ENCODE assay signal across 31 cellular contexts in genomic region chr4:183364025-183364424, GRCh38. TPM values are rescaled to one million over a fixed set of nuclear protein-coding genes. Genes with fewer than 3 reads are reported as not detected.
"Had no signal": no experiment of that assay in that cellular context is flagged by ENCODE, and none has a peak within 500 bp of the region (broad histone marks: within the 10 kb centered on the region; RNA-seq: fewer than 3 reads in every experiment).

No MANE protein-coding gene starts in this region.

- H3K36me3 ChIP-seq: colonic mucosa, esophagus squamous epithelium, gastrocnemius medialis, right atrium auricular region, tibial artery had no signal

- H3K4me3 Mint-ChIP-seq: activated B cell treated with CpG ODN at 0.5 μM for 24 hours; activated CD4-positive, alpha-beta T cell treated with anti-CD3 and anti-CD28 coated beads for 36 hours; activated T-cell treated with anti-CD3 and anti-CD28 coated beads, Interleukin-2, amount 50 U/mL, for 4 hours; effector memory CD8-positive, alpha-beta T cell; memory B cell; stimulated activated naive CD8-positive, alpha-beta T cell treated with anti-CD3 and anti-CD28 coated beads, Interleukin-15, Interleukin-2, amounts not matched to agents 100 ng/mL and 50 ng/mL, for 24 hours had no signal

- H3K4me3 ChIP-seq: colonic mucosa, dorsolateral prefrontal cortex, esophagus squamous epithelium, gastrocnemius medialis, psoas muscle, right atrium auricular region, tibial artery had no signal

- H3K4me1 Mint-ChIP-seq: activated B cell treated with CpG ODN at 0.5 μM for 24 hours; activated CD4-positive, alpha-beta T cell treated with anti-CD3 and anti-CD28 coated beads for 36 hours; memory B cell had no signal

- H3K27ac ChIP-seq: colonic mucosa, dorsolateral prefrontal cortex, esophagus squamous epithelium, gastrocnemius medialis, psoas muscle, right atrium auricular region, tibial artery had no signal

- ATAC-seq: activated CD4-positive, alpha-beta T cell treated with anti-CD3 and anti-CD28 coated beads for 36 hours; activated T-cell treated with anti-CD3 and anti-CD28 coated beads, Interleukin-2, amount 50 U/mL, for 4 hours; effector memory CD8-positive, alpha-beta T cell; gastrocnemius medialis; left cardiac atrium; psoas muscle had no signal

- H3K4me1 ChIP-seq: colonic mucosa, gastrocnemius medialis, psoas muscle, right atrium auricular region, tibial artery had no signal

- H3K36me3 Mint-ChIP-seq: memory B cell had no signal

- H3K27me3 ChIP-seq: colonic mucosa, dorsolateral prefrontal cortex, esophagus squamous epithelium, gastrocnemius medialis, right atrium auricular region, tibial artery had no signal

- H3K9me3 Mint-ChIP-seq: activated B cell treated with CpG ODN at 0.5 μM for 24 hours; activated T-cell treated with anti-CD3 and anti-CD28 coated beads, Interleukin-2, amount 50 U/mL, for 4 hours; activated T-helper 2 cell treated with anti-CD3 and anti-CD28 coated beads, Interferon-gamma antibody, Interleukin-2, Interleukin-4, amounts not matched to agents 10 μg/mL and 5 μg/mL and 100 μg/mL, durations not matched to agents 14 hours and 24 hours and 36 hours; effector memory CD8-positive, alpha-beta T cell; memory B cell; neural crest cell; stimulated activated naive CD8-positive, alpha-beta T cell treated with anti-CD3 and anti-CD28 coated beads, Interleukin-15, Interleukin-2, amounts not matched to agents 100 ng/mL and 50 ng/mL, for 24 hours had no signal

- H3K27ac Mint-ChIP-seq: activated B cell treated with CpG ODN at 0.5 μM for 24 hours; activated CD4-positive, alpha-beta T cell treated with anti-CD3 and anti-CD28 coated beads for 36 hours; activated T-helper 2 cell treated with anti-CD3 and anti-CD28 coated beads, Interferon-gamma antibody, Interleukin-2, Interleukin-4, amounts not matched to agents 10 μg/mL and 5 μg/mL and 100 μg/mL, durations not matched to agents 14 hours and 24 hours and 36 hours; effector memory CD8-positive, alpha-beta T cell; memory B cell; stimulated activated naive CD8-positive, alpha-beta T cell treated with anti-CD3 and anti-CD28 coated beads, Interleukin-15, Interleukin-2, amounts not matched to agents 100 ng/mL and 50 ng/mL, for 24 hours had no signal

- H3K27me3 Mint-ChIP-seq: activated CD4-positive, alpha-beta T cell treated with anti-CD3 and anti-CD28 coated beads for 36 hours; stimulated activated naive CD8-positive, alpha-beta T cell treated with anti-CD3 and anti-CD28 coated beads, Interleukin-15, Interleukin-2, amounts not matched to agents 100 ng/mL and 50 ng/mL, for 24 hours had no signal

- H3K9me3 ChIP-seq: colonic mucosa, esophagus squamous epithelium, gastrocnemius medialis, psoas muscle, right atrium auricular region, tibial artery had no signal

- DNase-seq: activated B cell treated with CpG ODN at 0.5 μM for 24 hours; activated CD4-positive, alpha-beta T cell treated with anti-CD3 and anti-CD28 coated beads for 36 hours; activated CD4-positive, alpha-beta T cell treated with anti-CD3 and anti-CD28 coated beads, Interleukin-2, amount 50 U/mL, for 4 hours; activated CD8-positive, alpha-beta memory T cell treated with anti-CD3 and anti-CD28 coated beads, Interleukin-2, amount 50 U/mL, for 48 hours; activated naive CD4-positive, alpha-beta T cell treated with Interleukin-2 at 50 U/mL for 16 hours; activated T-cell treated with anti-CD3 and anti-CD28 coated beads, Interleukin-2, amount 50 U/mL, for 4 hours; colonic mucosa; dorsolateral prefrontal cortex; effector memory CD8-positive, alpha-beta T cell; esophagus squamous epithelium; gastrocnemius medialis; head of caudate nucleus; islet precursor cell; left cardiac atrium; psoas muscle; stimulated activated CD4-positive, alpha-beta T cell treated with anti-CD3 and anti-CD28 coated beads, Interleukin-1b, Interleukin-23, amount 100 ng/mL, for 48 hours; tibial artery had no signal

RNA-seq across cellular contexts. Expression of gene CLDN24, which starts 41.8 kb away (rescaled TPM):
- total RNA-seq: activated B cell treated with CpG ODN at 0.5 μM for 24 hours; activated CD4-positive, alpha-beta T cell treated with anti-CD3 and anti-CD28 coated beads for 36 hours; activated CD8-positive, alpha-beta memory T cell treated with anti-CD3 and anti-CD28 coated beads for 36 hours; activated T-cell treated with anti-CD3 and anti-CD28 coated beads, Interleukin-2, amount 50 U/mL, for 4 hours; activated T-helper 2 cell treated with anti-CD3 and anti-CD28 coated beads, Interferon-gamma antibody, Interleukin-2, Interleukin-4, amounts not matched to agents 10 μg/mL and 5 μg/mL and 100 μg/mL, durations not matched to agents 14 hours and 24 hours and 36 hours; bronchial epithelial cell; colonic mucosa; esophagus squamous epithelium; gastrocnemius medialis; left cardiac atrium; liver; mononuclear cell; myocyte; neural crest cell; osteocyte; psoas muscle; right atrium auricular region; skeletal muscle tissue; T-helper 2 cell treated with Interferon-gamma antibody and Interleukin-4, amounts not matched to agents 100 ng/mL and 5 ng/mL, for 36 hours; urinary bladder had no signal

RNA-seq across cellular contexts. Expression of gene CLDN22, which starts 43.9 kb away (rescaled TPM):
- total RNA-seq: activated B cell treated with CpG ODN at 0.5 μM for 24 hours; activated CD4-positive, alpha-beta T cell treated with anti-CD3 and anti-CD28 coated beads for 36 hours; activated CD8-positive, alpha-beta memory T cell treated with anti-CD3 and anti-CD28 coated beads for 36 hours; activated T-cell treated with anti-CD3 and anti-CD28 coated beads, Interleukin-2, amount 50 U/mL, for 4 hours; activated T-helper 2 cell treated with anti-CD3 and anti-CD28 coated beads, Interferon-gamma antibody, Interleukin-2, Interleukin-4, amounts not matched to agents 10 μg/mL and 5 μg/mL and 100 μg/mL, durations not matched to agents 14 hours and 24 hours and 36 hours; bronchial epithelial cell; colonic mucosa; dorsolateral prefrontal cortex; gastrocnemius medialis; left cardiac atrium; mononuclear cell; myocyte; neural crest cell; osteocyte; psoas muscle; right atrium auricular region; skeletal muscle tissue; T-helper 2 cell treated with Interferon-gamma antibody and Interleukin-4, amounts not matched to agents 100 ng/mL and 5 ng/mL, for 36 hours; urinary bladder had no signal
